Comparison of ENCODE assay signal across 8 cellular contexts in the genomic region with DNA sequence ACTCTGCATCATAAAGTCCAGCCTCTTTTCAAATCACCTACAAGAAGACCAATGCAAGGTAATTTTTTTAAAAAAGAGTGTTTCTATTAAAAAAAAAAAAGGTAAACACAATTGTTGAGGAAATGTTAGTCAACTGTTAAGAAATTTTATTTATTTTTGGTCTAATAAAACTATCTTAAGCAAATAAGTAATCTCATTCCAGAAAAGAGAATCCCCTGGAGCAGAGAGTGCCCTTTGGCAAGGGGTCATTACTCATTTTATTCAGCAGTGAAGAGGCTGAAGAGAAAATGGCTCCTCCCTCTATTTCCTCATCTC.
DNase-seq lines count a peak whose midpoint lies in the region; ATAC-seq and TF ChIP-seq lines count a peak whose summit lies in the region.

No MANE protein-coding gene starts in this region.

- peaks cover 66% of the 10 kb centered on the region for H3K36me3 Mint-ChIP-seq in activated naive CD8-positive, alpha-beta T cell treated with anti-CD3 and anti-CD28 coated beads, Interleukin-2, amount 50 U/mL, for 24 hours (ENCODE audit: low read depth)
- no peaks in the 10 kb centered on the region for H3K36me3 Mint-ChIP-seq in natural killer cell

- no peak for ATAC-seq in activated naive CD8-positive, alpha-beta T cell treated with anti-CD3 and anti-CD28 coated beads, Interleukin-2, amount 50 U/mL, for 24 hours
- no peak for ATAC-seq in natural killer cell
- no peak for ATAC-seq in HG03378 (IDR thresholded peaks at IDR 0.05; ENCODE audit: unreplicated experiment)
- no peak for ATAC-seq in HG02759 (IDR thresholded peaks at IDR 0.05; ENCODE audit: unreplicated experiment)

- peak overlapping the region; percentile 98 for H3K27ac Mint-ChIP-seq in activated naive CD8-positive, alpha-beta T cell treated with anti-CD3 and anti-CD28 coated beads, Interleukin-2, amount 50 U/mL, for 24 hours
- H3K27ac Mint-ChIP-seq in natural killer cell: peak overlapping the region; percentile 98 to 99

- H3K27me3 Mint-ChIP-seq in activated naive CD8-positive, alpha-beta T cell treated with anti-CD3 and anti-CD28 coated beads, Interleukin-2, amount 50 U/mL, for 24 hours: no peaks in the 10 kb centered on the region
- no peaks in the 10 kb centered on the region for H3K27me3 Mint-ChIP-seq in natural killer cell (ENCODE audit: low read depth in 2 of 2)

- TF ChIP-seq CTCF in natural killer cell (IDR thresholded peaks at IDR 0.05): no peak

- H3K9me3 Mint-ChIP-seq in activated naive CD8-positive, alpha-beta T cell treated with anti-CD3 and anti-CD28 coated beads, Interleukin-2, amount 50 U/mL, for 24 hours: no peaks in the 10 kb centered on the region
- no peaks in the 10 kb centered on the region for H3K9me3 Mint-ChIP-seq in natural killer cell

- DNase-seq in DMS53 treated with DMSO at 0.1 percent for 48 hours (lab: John Stamatoyannopoulos, UW; ENCODE audit: unreplicated experiment): peak; percentile 79
- peak; percentile 16 for DNase-seq in NCI-H1092 (lab: John Stamatoyannopoulos, UW)
- DNase-seq in activated naive CD8-positive, alpha-beta T cell treated with anti-CD3 and anti-CD28 coated beads, Interleukin-2, amount 50 U/mL, for 24 hours: no peak
- no peak for DNase-seq in natural killer cell
- DNase-seq in ureter (ENCODE audit: low spot score): no peak
- no peak for DNase-seq in epidermal melanocyte (ENCODE audit: insufficient read length, low spot score)

- intact Hi-C loops in natural killer cell (cut with micrococcal nuclease): loop anchor here (1.0 to 10.0 kb wide), 5 partner anchors 78 to 1474 kb away; a partner anchor contains a TSS

- peaks cover 56% of the 10 kb centered on the region for H3K4me1 Mint-ChIP-seq in activated naive CD8-positive, alpha-beta T cell treated with anti-CD3 and anti-CD28 coated beads, Interleukin-2, amount 50 U/mL, for 24 hours
- H3K4me1 Mint-ChIP-seq in natural killer cell: peaks cover 34 to 38% of the 10 kb centered on the region in 2 donors

- peak overlapping the region; percentile 74 for H3K4me3 Mint-ChIP-seq in activated naive CD8-positive, alpha-beta T cell treated with anti-CD3 and anti-CD28 coated beads, Interleukin-2, amount 50 U/mL, for 24 hours
- H3K4me3 Mint-ChIP-seq in natural killer cell: peak overlapping the region; percentile 88

Comparison
In these comparisons a context has a peak if more than half of its experiments do, and no peak if none do; other contexts are left out.
1. DNase-seq: peak in DMS53 treated with DMSO at 0.1 percent for 48 hours (single experiment) and NCI-H1092 (single experiment); none in activated naive CD8-positive, alpha-beta T cell treated with anti-CD3 and anti-CD28 coated beads, Interleukin-2, amount 50 U/mL, for 24 hours (single experiment), natural killer cell (single experiment), ureter (single experiment) and epidermal melanocyte (single experiment).